14 cellular contexts compared by ENCODE assay signal in the genomic region with DNA sequence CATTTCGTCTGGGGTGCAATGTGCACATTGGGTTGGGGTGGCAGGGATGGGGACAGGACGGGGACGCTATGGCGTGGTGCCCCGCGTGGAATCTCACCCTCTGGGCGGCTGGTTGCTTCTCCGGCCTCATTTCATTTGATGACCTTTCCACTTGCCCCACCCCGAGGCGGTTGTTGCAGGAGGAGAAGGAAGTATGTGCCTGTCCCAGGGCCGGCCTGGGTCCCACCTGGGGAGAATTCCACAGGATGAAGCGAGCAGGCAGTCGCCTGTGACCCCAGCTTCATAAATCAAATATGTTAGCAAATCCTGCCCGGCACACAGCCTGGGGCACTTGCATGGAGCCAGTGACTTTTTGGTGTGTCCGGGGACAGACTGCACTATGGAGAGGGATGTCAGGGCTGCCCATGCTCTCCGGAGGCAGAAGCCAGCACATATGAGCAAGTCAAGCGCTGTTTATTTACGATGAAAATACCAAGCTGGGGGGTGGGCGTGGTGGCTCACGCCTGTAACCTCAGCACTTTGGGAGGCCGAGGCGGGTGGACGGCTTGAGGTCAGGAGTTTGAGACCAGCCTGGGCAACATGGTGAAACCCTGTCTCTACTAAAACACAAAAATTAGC. TPM values are rescaled to one million over a fixed set of nuclear protein-coding genes. Genes with fewer than 3 reads are reported as not detected.
DNase-seq lines count a peak whose midpoint lies in the region; ATAC-seq and TF ChIP-seq lines count a peak whose summit lies in the region.
"Had no signal": no experiment of that assay in that cellular context is flagged by ENCODE, and none has a peak within 500 bp of the region (broad histone marks: within the 10 kb centered on the region; RNA-seq: fewer than 3 reads in every experiment).

No MANE protein-coding gene starts in this region.

- H3K4me3 ChIP-seq in CD4-positive, CD25-positive, alpha-beta regulatory T cell (ENCODE audit: low read depth, low read length) = no peak overlapping the region
- H3K4me3 ChIP-seq: cardiac muscle cell had no signal

- no peaks in the 10 kb centered on the region for H3K36me3 Mint-ChIP-seq in CD4-positive, CD25-positive, alpha-beta regulatory T cell
- H3K36me3 Mint-ChIP-seq in activated T-helper 17 cell treated with anti-CD3 and anti-CD28 coated beads, Interleukin-2, amount 50 U/mL, for 72 hours (ENCODE audit: low read depth) = peaks cover 19% of the 10 kb centered on the region
- no peaks in the 10 kb centered on the region for H3K36me3 Mint-ChIP-seq in natural killer cell treated with Interleukin-12 subunit alpha and Interleukin-12 subunit beta and Interleukin-15 and Interleukin-18, amount 100 ng/mL, for 72 hours
- H3K36me3 Mint-ChIP-seq in progenitor cell of endocrine pancreas (ENCODE audit: insufficient read depth) = peaks cover 1% of the 10 kb centered on the region

- H3K9me3 ChIP-seq in CD4-positive, CD25-positive, alpha-beta regulatory T cell (ENCODE audit: control insufficient read depth in 2 of 2, low read length in 2 of 2) = no peaks in the 10 kb centered on the region

- peaks cover 0 to 1% (median 0%) of the 10 kb centered on the region in 7 donors for H3K9me3 Mint-ChIP-seq in CD4-positive, CD25-positive, alpha-beta regulatory T cell
- H3K9me3 Mint-ChIP-seq in activated T-helper 17 cell treated with anti-CD3 and anti-CD28 coated beads, Interleukin-2, amount 50 U/mL, for 72 hours = no peaks in the 10 kb centered on the region
- H3K9me3 Mint-ChIP-seq in natural killer cell treated with Interleukin-12 subunit alpha and Interleukin-12 subunit beta and Interleukin-15 and Interleukin-18, amount 100 ng/mL, for 72 hours = no peaks in the 10 kb centered on the region
- H3K9me3 Mint-ChIP-seq in progenitor cell of endocrine pancreas (ENCODE audit: low read depth) = no peaks in the 10 kb centered on the region
- H3K9me3 Mint-ChIP-seq: activated naive CD4-positive, alpha-beta T cell treated with anti-CD3 and anti-CD28 coated beads for 36 hours had no signal

- peaks cover 6 to 63% (median 8%) of the 10 kb centered on the region in 4 donors for H3K4me1 Mint-ChIP-seq in CD4-positive, CD25-positive, alpha-beta regulatory T cell
- no peaks in the 10 kb centered on the region for H3K4me1 Mint-ChIP-seq in activated T-helper 17 cell treated with anti-CD3 and anti-CD28 coated beads, Interleukin-2, amount 50 U/mL, for 72 hours
- H3K4me1 Mint-ChIP-seq in natural killer cell treated with Interleukin-12 subunit alpha and Interleukin-12 subunit beta and Interleukin-15 and Interleukin-18, amount 100 ng/mL, for 72 hours (ENCODE audit: low read depth in 2 of 2) = peaks cover 16 to 40% of the 10 kb centered on the region in 2 donors
- peaks cover 6% of the 10 kb centered on the region for H3K4me1 Mint-ChIP-seq in progenitor cell of endocrine pancreas (ENCODE audit: low read depth)

- no peak for DNase-seq in CD4-positive, CD25-positive, alpha-beta regulatory T cell
- peak; percentile 70 for DNase-seq in ELF-1 (ENCODE audit: low read depth, low spot score)
- no peak for DNase-seq in natural killer cell treated with Interleukin-12 subunit alpha and Interleukin-12 subunit beta and Interleukin-15 and Interleukin-18, amount 100 ng/mL, for 72 hours (ENCODE audit: low spot score)
- no peak for DNase-seq in caudate nucleus (lab: John Stamatoyannopoulos, UW)
- DNase-seq in activated effector memory CD4-positive, alpha-beta T cell treated with Interleukin-2 at 50 U/mL for 16 hours = no peak
- DNase-seq in progenitor cell of endocrine pancreas (ENCODE audit: low spot score, unreplicated experiment) = no peak
- DNase-seq: activated naive CD4-positive, alpha-beta T cell treated with anti-CD3 and anti-CD28 coated beads for 36 hours; GF-D8; mesenchymal stem cell; NCI-H2081; NCI-H774; T1000 had no signal

- TF ChIP-seq CTCF in progenitor cell of endocrine pancreas (IDR thresholded peaks at IDR 0.05; ENCODE audit: unreplicated experiment) = no peak

- H3K27me3 ChIP-seq in CD4-positive, CD25-positive, alpha-beta regulatory T cell (ENCODE audit: control insufficient read depth, insufficient read depth, low read length) = no peaks in the 10 kb centered on the region
- H3K27me3 ChIP-seq: cardiac muscle cell had no signal

- no peaks in the 10 kb centered on the region for H3K27me3 Mint-ChIP-seq in CD4-positive, CD25-positive, alpha-beta regulatory T cell
- no peaks in the 10 kb centered on the region for H3K27me3 Mint-ChIP-seq in activated T-helper 17 cell treated with anti-CD3 and anti-CD28 coated beads, Interleukin-2, amount 50 U/mL, for 72 hours
- H3K27me3 Mint-ChIP-seq in natural killer cell treated with Interleukin-12 subunit alpha and Interleukin-12 subunit beta and Interleukin-15 and Interleukin-18, amount 100 ng/mL, for 72 hours = no peaks in the 10 kb centered on the region
- H3K27me3 Mint-ChIP-seq in progenitor cell of endocrine pancreas = no peaks in the 10 kb centered on the region

- H3K36me3 ChIP-seq in CD4-positive, CD25-positive, alpha-beta regulatory T cell (ENCODE audit: control insufficient read depth, insufficient read depth, low read length) = no peaks in the 10 kb centered on the region
- H3K36me3 ChIP-seq: cardiac muscle cell had no signal

- H3K4me1 ChIP-seq in CD4-positive, CD25-positive, alpha-beta regulatory T cell (ENCODE audit: control insufficient read depth, insufficient read depth, low read length, poor library complexity, severe bottlenecking) = peaks cover 52% of the 10 kb centered on the region

- peak overlapping the region in 3 of 4 donors; percentile 47 to 59 (median 48) for H3K4me3 Mint-ChIP-seq in CD4-positive, CD25-positive, alpha-beta regulatory T cell
- H3K4me3 Mint-ChIP-seq in activated T-helper 17 cell treated with anti-CD3 and anti-CD28 coated beads, Interleukin-2, amount 50 U/mL, for 72 hours = no peak overlapping the region
- H3K4me3 Mint-ChIP-seq in natural killer cell treated with Interleukin-12 subunit alpha and Interleukin-12 subunit beta and Interleukin-15 and Interleukin-18, amount 100 ng/mL, for 72 hours = no peak overlapping the region
- no peak overlapping the region for H3K4me3 Mint-ChIP-seq in progenitor cell of endocrine pancreas (ENCODE audit: low read depth)
- H3K4me3 Mint-ChIP-seq: activated naive CD4-positive, alpha-beta T cell treated with anti-CD3 and anti-CD28 coated beads for 36 hours had no signal

- no peak for ATAC-seq in CD4-positive, CD25-positive, alpha-beta regulatory T cell (ENCODE audit: low read depth in 2 of 2)
- no peak for ATAC-seq in activated T-helper 17 cell treated with anti-CD3 and anti-CD28 coated beads, Interleukin-2, amount 50 U/mL, for 72 hours (replicated peaks)
- ATAC-seq in natural killer cell treated with Interleukin-12 subunit alpha and Interleukin-12 subunit beta and Interleukin-15 and Interleukin-18, amount 100 ng/mL, for 72 hours = no peak

- H3K27ac Mint-ChIP-seq in CD4-positive, CD25-positive, alpha-beta regulatory T cell = peak overlapping the region; percentile 75 to 87 (median 79)
- peak overlapping the region; percentile 52 for H3K27ac Mint-ChIP-seq in activated T-helper 17 cell treated with anti-CD3 and anti-CD28 coated beads, Interleukin-2, amount 50 U/mL, for 72 hours
- H3K27ac Mint-ChIP-seq in natural killer cell treated with Interleukin-12 subunit alpha and Interleukin-12 subunit beta and Interleukin-15 and Interleukin-18, amount 100 ng/mL, for 72 hours = peak overlapping the region; percentile 83 to 98
- no peak overlapping the region for H3K27ac Mint-ChIP-seq in progenitor cell of endocrine pancreas
- H3K27ac Mint-ChIP-seq: activated naive CD4-positive, alpha-beta T cell treated with anti-CD3 and anti-CD28 coated beads for 36 hours had no signal

- no peak overlapping the region for H3K27ac ChIP-seq in CD4-positive, CD25-positive, alpha-beta regulatory T cell (ENCODE audit: insufficient read depth, low read length, poor library complexity, severe bottlenecking)
- no peak overlapping the region for H3K27ac ChIP-seq in caudate nucleus (ENCODE audit: low read depth, low read length)
- H3K27ac ChIP-seq: cardiac muscle cell had no signal

RNA-seq across cellular contexts. Expression of a gene that starts 19.7 kb away (rescaled TPM):
- total RNA-seq in CD4-positive, CD25-positive, alpha-beta regulatory T cell = 50.5 TPM
- polyA plus RNA-seq in CD4-positive, CD25-positive, alpha-beta regulatory T cell = 10 to 100 TPM; 19.6 to 30.4 (median 23.7) TPM
- total RNA-seq in activated T-helper 17 cell treated with anti-CD3 and anti-CD28 coated beads, Interleukin-2, amount 50 U/mL, for 72 hours = 10 to 100 TPM; 38.5 to 41.3 TPM
- total RNA-seq in natural killer cell treated with Interleukin-12 subunit alpha and Interleukin-12 subunit beta and Interleukin-15 and Interleukin-18, amount 100 ng/mL, for 72 hours = 10 to 100 TPM; 63.4 to 70.5 TPM
- total RNA-seq in progenitor cell of endocrine pancreas = 18.4 and 19.1 TPM in 2 replicates

RNA-seq across cellular contexts. Expression of a gene that starts 37.5 kb away (rescaled TPM):
- 98.2 TPM for total RNA-seq in CD4-positive, CD25-positive, alpha-beta regulatory T cell
- polyA plus RNA-seq in CD4-positive, CD25-positive, alpha-beta regulatory T cell = 10 to 100 TPM; 38.5 to 70.2 (median 56.6) TPM
- 100 to 1,000 TPM; 143 to 155 TPM for total RNA-seq in activated T-helper 17 cell treated with anti-CD3 and anti-CD28 coated beads, Interleukin-2, amount 50 U/mL, for 72 hours
- total RNA-seq in natural killer cell treated with Interleukin-12 subunit alpha and Interleukin-12 subunit beta and Interleukin-15 and Interleukin-18, amount 100 ng/mL, for 72 hours = 100 to 1,000 TPM; 170 to 206 TPM
- total RNA-seq in progenitor cell of endocrine pancreas = 149 and 154 TPM in 2 replicates

Comparison
In these comparisons a context has a peak if more than half of its experiments do, and no peak if none do; other contexts are left out.
1. H3K4me3 Mint-ChIP-seq: peak in CD4-positive, CD25-positive, alpha-beta regulatory T cell (3 of 4); none in activated T-helper 17 cell treated with anti-CD3 and anti-CD28 coated beads, Interleukin-2, amount 50 U/mL, for 72 hours (single experiment), natural killer cell treated with Interleukin-12 subunit alpha and Interleukin-12 subunit beta and Interleukin-15 and Interleukin-18, amount 100 ng/mL, for 72 hours (single experiment) and progenitor cell of endocrine pancreas (single experiment).